Comparison of ENCODE assay signal across 16 cellular contexts in the genomic region with DNA sequence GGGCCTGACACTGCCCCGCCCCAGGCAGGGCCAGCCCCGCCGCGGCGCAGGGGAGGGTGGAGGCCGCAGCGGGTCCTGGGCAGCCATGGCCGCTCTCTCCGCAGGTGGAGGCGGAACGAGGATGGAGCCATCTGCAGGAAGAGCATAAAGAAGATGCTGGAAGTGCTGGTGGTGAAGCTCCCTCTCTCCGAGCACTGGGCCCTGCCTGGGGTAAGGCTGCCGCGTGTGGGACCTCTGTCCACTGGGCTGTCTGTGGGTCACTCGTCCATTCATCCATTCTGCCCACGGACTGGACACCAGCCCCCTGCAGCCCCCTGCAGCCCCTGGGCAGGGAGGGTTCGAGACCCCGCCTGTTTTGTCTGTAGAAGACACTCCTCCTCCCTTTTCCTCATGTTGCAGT. TPM values are rescaled to one million over a fixed set of nuclear protein-coding genes. Genes with fewer than 3 reads are reported as not detected.
DNase-seq lines count a peak whose midpoint lies in the region; ATAC-seq and TF ChIP-seq lines count a peak whose summit lies in the region.
"Had no signal": no experiment of that assay in that cellular context is flagged by ENCODE, and none has a peak within 500 bp of the region (broad histone marks: within the 10 kb centered on the region; RNA-seq: fewer than 3 reads in every experiment).

No MANE protein-coding gene starts in this region.

- whole genome bisulfite sequencing in neuronal stem cell (ENCODE audit: extremely low coverage in 2 of 2, insufficient read length in 2 of 2, insufficient replicate concordance in 1 of 2), 2 donors = no CpG with 5 or more reads among the region's 18 CpGs
- 94 to 96% methylated on average over 18 of the region's 18 CpGs for WGBS in aorta, 2 donors

- H3K27me3 ChIP-seq in neuronal stem cell (ENCODE audit: control insufficient read depth in 3 of 3, insufficient read depth in 3 of 3, low read depth in 1 of 3, low read length in 3 of 3) (peaks cover 0 to 13% (median 0%) of the 10 kb centered on the region in 3 experiments), aorta (ENCODE audit: control insufficient read depth in 1 of 2, insufficient read depth in 2 of 2, low read length in 1 of 2) (no peaks in the 10 kb centered on the region), BE2C (no peaks in the 10 kb centered on the region)

- H4K91ac ChIP-seq in neuronal stem cell (ENCODE audit: low read depth, low read length, poor library complexity) = no peak overlapping the region

- H3K4me3 ChIP-seq in neuronal stem cell (ENCODE audit: low read length in 2 of 2) (no peak overlapping the region), aorta (ENCODE audit: low read length in 2 of 2) (no peak overlapping the region), BE2C (ENCODE audit: low read depth, low read length) (no peak overlapping the region)

- no peak overlapping the region for H2BK12ac ChIP-seq in neuronal stem cell (ENCODE audit: low read length)

- DNase-seq in cardiac septum (ENCODE audit: low spot score) (peak; percentile 61), left ventricle myocardium superior (no peak), iPS-NIHi11 (ENCODE audit: low spot score) (peak; percentile 26), neuronal stem cell (ENCODE audit: low spot score) (no peak), aorta (peak; percentile 8 to 53), BE2C (no peak), epidermal melanocyte (ENCODE audit: insufficient read length, low spot score) (no peak)
- no peak for DNase-seq in stimulated activated CD4-positive, alpha-beta T cell treated with anti-CD3 and anti-CD28 coated beads, Interleukin-12 subunit alpha, Interleukin-12 subunit beta, amount 100 ng/mL, for 4 hours
- DNase-seq: COR-L47; EL; NCI-H1105 treated with DMSO at 0.1 percent for 48 hours; NCI-H187 treated with DMSO at 0.1 percent for 48 hours; NK-92 treated with Interleukin-12 subunit alpha and Interleukin-12 subunit beta, amount 100 ng/mL, for 24 hours had no signal

- no peaks in the 10 kb centered on the region for H3K36me3 ChIP-seq in neuronal stem cell (replicated peaks in 1 of 2; ENCODE audit: control insufficient read depth in 2 of 2, insufficient read depth in 2 of 2, low read length in 2 of 2)
- no peaks in the 10 kb centered on the region for H3K36me3 ChIP-seq in aorta (ENCODE audit: control insufficient read depth in 1 of 2, insufficient read depth in 2 of 2, low read length in 1 of 2)
- H3K36me3 ChIP-seq in BE2C = no peaks in the 10 kb centered on the region

- no peak overlapping the region for H2BK15ac ChIP-seq in neuronal stem cell (ENCODE audit: low read length)

- ATAC-seq in left ventricle myocardium superior (no peak), aorta (ENCODE audit: low FRiP score) (no peak)

- no peak overlapping the region for H3K9ac ChIP-seq in neuronal stem cell (ENCODE audit: low read depth, low read length, poor library complexity)

- H3K14ac ChIP-seq in neuronal stem cell (ENCODE audit: low read length) = no peak overlapping the region

- TF ChIP-seq CTCF in BE2C (IDR thresholded peaks at IDR 0.05; ENCODE audit: low read depth, low read length) = no peak

- H3K27ac ChIP-seq in neuronal stem cell (replicated peaks; ENCODE audit: low read length) (no peak overlapping the region), aorta (ENCODE audit: low read depth in 1 of 2, low read length in 2 of 2) (no peak overlapping the region)

- no peak overlapping the region for H3K18ac ChIP-seq in neuronal stem cell (ENCODE audit: low read length)

- H3K9me3 ChIP-seq in neuronal stem cell (replicated peaks in 1 of 2; ENCODE audit: control insufficient read depth in 2 of 2, insufficient read depth in 1 of 2, low read depth in 1 of 2, low read length in 2 of 2) = peaks cover 0 to 1% of the 10 kb centered on the region in 2 donors
- H3K9me3 ChIP-seq in aorta (ENCODE audit: control insufficient read depth, low read length) = no peaks in the 10 kb centered on the region
- H3K9me3 ChIP-seq in BE2C = no peaks in the 10 kb centered on the region

- H3K79me1 ChIP-seq in neuronal stem cell (ENCODE audit: low read depth, low read length) = peaks cover 2% of the 10 kb centered on the region

- H4K8ac ChIP-seq in neuronal stem cell (ENCODE audit: low read depth, low read length) = no peak overlapping the region

- intact Hi-C loops in cardiac septum (cut with DNase I) (no loop called here), left ventricle myocardium superior (cut with micrococcal nuclease) (no loop called here), aorta (cut with DNase I) (no loop called here)

- H3K4me1 ChIP-seq in neuronal stem cell (ENCODE audit: control insufficient read depth in 2 of 2, insufficient read depth in 1 of 2, low read depth in 1 of 2, low read length in 2 of 2) = no peaks in the 10 kb centered on the region
- H3K4me1 ChIP-seq in aorta (ENCODE audit: control insufficient read depth in 1 of 2, insufficient read depth in 2 of 2, low read length in 2 of 2) = no peaks in the 10 kb centered on the region
- no peaks in the 10 kb centered on the region for H3K4me1 ChIP-seq in BE2C

- H3K4ac ChIP-seq in neuronal stem cell (ENCODE audit: low read length) = no peak overlapping the region

- no peak overlapping the region for H2BK120ac ChIP-seq in neuronal stem cell (ENCODE audit: low read depth, low read length)

- H2AK5ac ChIP-seq in neuronal stem cell (ENCODE audit: low read depth, low read length) = peak overlapping the region; percentile 25

- H3K23ac ChIP-seq in neuronal stem cell (ENCODE audit: low read depth, low read length, poor library complexity) = no peak overlapping the region

- no peak overlapping the region for H3K4me2 ChIP-seq in neuronal stem cell (ENCODE audit: insufficient read depth, low read length, poor library complexity, severe bottlenecking)

- peak overlapping the region; percentile 45 for H2AFZ ChIP-seq in neuronal stem cell (ENCODE audit: low read length)

- no peak overlapping the region for H2BK5ac ChIP-seq in neuronal stem cell (ENCODE audit: low read length)

RNA-seq across cellular contexts. Expression of gene LRRC3, which starts 18.4 kb away (rescaled TPM):
- 2.9 TPM for total RNA-seq in cardiac septum
- 2.1 TPM for total RNA-seq in left ventricle myocardium superior
- 4.0 TPM for polyA plus RNA-seq in neuronal stem cell (2013, experiment 1 of 2)
- 3.9 TPM for polyA plus RNA-seq in neuronal stem cell (2013, experiment 2 of 2)
- 1 to 10 TPM; 1.6 to 5.3 TPM for total RNA-seq in aorta
- 1 to 10 TPM in 1 of 2 donors, under 1 TPM in 1; 0.63 to 1.5 TPM for polyA plus RNA-seq in aorta
- polyA plus RNA-seq in BE2C (2012; ENCODE audit: insufficient read depth, insufficient read length, low read depth) = not detected
- total RNA-seq: HT1080, LHCN-M2, OCI-LY7 had no signal

Comparison
In these comparisons a context has a peak if more than half of its experiments do, and no peak if none do; other contexts are left out.
1. DNase-seq: peak in cardiac septum (single experiment), iPS-NIHi11 (single experiment) and aorta (2 of 2); none in left ventricle myocardium superior (single experiment), neuronal stem cell (single experiment), BE2C (single experiment), epidermal melanocyte (single experiment) and stimulated activated CD4-positive, alpha-beta T cell treated with anti-CD3 and anti-CD28 coated beads, Interleukin-12 subunit alpha, Interleukin-12 subunit beta, amount 100 ng/mL, for 4 hours (single experiment).